16 cellular contexts compared by ENCODE assay signal in genomic region chr7:102934670-102935069, GRCh38. TPM values are rescaled to one million over a fixed set of nuclear protein-coding genes. Genes with fewer than 3 reads are reported as not detected.
DNase-seq lines count a peak whose midpoint lies in the region; ATAC-seq and TF ChIP-seq lines count a peak whose summit lies in the region.
"Had no signal": no experiment of that assay in that cellular context is flagged by ENCODE, and none has a peak within 500 bp of the region (broad histone marks: within the 10 kb centered on the region; RNA-seq: fewer than 3 reads in every experiment).

No MANE protein-coding gene starts in this region.

- POLR2A ChIA-PET in WTC11 (lab: Charles Lee): no interaction called here

- no peak overlapping the region for H3K9ac ChIP-seq in rectal smooth muscle tissue (ENCODE audit: low read length)

- TF ChIP-seq CTCF in WTC11 (IDR thresholded peaks at IDR 0.05) (no peak), fibroblast of villous mesenchyme (IDR thresholded peaks at IDR 0.05; ENCODE audit: insufficient read depth, low read depth, low read length) (no peak)

- no peaks in the 10 kb centered on the region for H3K36me3 ChIP-seq in rectal smooth muscle tissue (ENCODE audit: control insufficient read depth, insufficient read depth, low read length)

- no peaks in the 10 kb centered on the region for H3K27me3 ChIP-seq in rectal smooth muscle tissue (ENCODE audit: control insufficient read depth, insufficient read depth, low read length)

- H3K4me1 Mint-ChIP-seq in WTC11: peaks cover 62% of the 10 kb centered on the region

- H3K36me3 Mint-ChIP-seq in WTC11: no peaks in the 10 kb centered on the region

- DNase-seq in ELF-1 (ENCODE audit: low read depth, low spot score): peak; percentile 30
- DNase-seq in WTC11 (ENCODE audit: low spot score): no peak
- DNase-seq in fibroblast of villous mesenchyme (ENCODE audit: low read depth): no peak
- no peak for DNase-seq in activated naive CD4-positive, alpha-beta T cell treated with Interleukin-2 at 50 U/mL for 16 hours
- DNase-seq in HUDEP-2 (lab: John Stamatoyannopoulos, UW; ENCODE audit: unreplicated experiment in 76 of 76): no peak
- no peak for DNase-seq in H4 (ENCODE audit: low spot score)
- DNase-seq: activated gamma-delta T cell treated with Interleukin-2 at 50 U/mL for 16 hours; Caco-2; GDM1; midbrain; NCI-H1105; NCI-H774; occipital lobe; stimulated activated naive CD4-positive, alpha-beta T cell had no signal

- peaks cover 2% of the 10 kb centered on the region for H3K4me1 ChIP-seq in rectal smooth muscle tissue (ENCODE audit: control insufficient read depth, insufficient read depth, low read length)
- H3K4me1 ChIP-seq: Caco-2 had no signal

- H3K27ac Mint-ChIP-seq in WTC11: peak overlapping the region; percentile 48; the same call in 1 of the 2 replicates

- CTCF ChIA-PET in WTC11 (lab: Charles Lee): no interaction called here

- no peaks in the 10 kb centered on the region for H3K27me3 Mint-ChIP-seq in WTC11 (ENCODE audit: low read depth)

- H3K27ac ChIP-seq in rectal smooth muscle tissue (ENCODE audit: low read depth, low read length): peak overlapping the region; percentile 14

- no peaks in the 10 kb centered on the region for H3K9me3 Mint-ChIP-seq in WTC11

- 0 out of 2 replicates have a peak overlapping the region, but pooled peaks have one; percentile 15 for H3K4me3 Mint-ChIP-seq in WTC11

- ATAC-seq in WTC11: peak; percentile 60
- ATAC-seq in HG03280 (IDR thresholded peaks at IDR 0.05; ENCODE audit: unreplicated experiment): no peak

- H3K4me3 ChIP-seq in fibroblast of villous mesenchyme (ENCODE audit: low read depth, low read length) (peak overlapping the region; percentile 21), rectal smooth muscle tissue (ENCODE audit: low read length) (no peak overlapping the region)

TF ChIP-seq in WTC11, 78 proteins besides CTCF, POLR2A, EP300 and RAD21:
- no peak for TF ChIP-seq E2F5 (CRISPR knock-in tag; IDR thresholded peaks at IDR 0.05)
- TF ChIP-seq ZBTB43 (CRISPR knock-in tag; IDR thresholded peaks at IDR 0.05): no peak
- TF ChIP-seq TEAD1 (CRISPR knock-in tag; IDR thresholded peaks at IDR 0.05): peak; percentile 56; the same call in 1 of the 2 replicates
- TF ChIP-seq ARID4B (CRISPR knock-in tag; IDR thresholded peaks at IDR 0.05; ENCODE audit: borderline replicate concordance): no peak
- TF ChIP-seq CREB1 (CRISPR knock-in tag; IDR thresholded peaks at IDR 0.05): no peak
- TF ChIP-seq, protein P1, sequence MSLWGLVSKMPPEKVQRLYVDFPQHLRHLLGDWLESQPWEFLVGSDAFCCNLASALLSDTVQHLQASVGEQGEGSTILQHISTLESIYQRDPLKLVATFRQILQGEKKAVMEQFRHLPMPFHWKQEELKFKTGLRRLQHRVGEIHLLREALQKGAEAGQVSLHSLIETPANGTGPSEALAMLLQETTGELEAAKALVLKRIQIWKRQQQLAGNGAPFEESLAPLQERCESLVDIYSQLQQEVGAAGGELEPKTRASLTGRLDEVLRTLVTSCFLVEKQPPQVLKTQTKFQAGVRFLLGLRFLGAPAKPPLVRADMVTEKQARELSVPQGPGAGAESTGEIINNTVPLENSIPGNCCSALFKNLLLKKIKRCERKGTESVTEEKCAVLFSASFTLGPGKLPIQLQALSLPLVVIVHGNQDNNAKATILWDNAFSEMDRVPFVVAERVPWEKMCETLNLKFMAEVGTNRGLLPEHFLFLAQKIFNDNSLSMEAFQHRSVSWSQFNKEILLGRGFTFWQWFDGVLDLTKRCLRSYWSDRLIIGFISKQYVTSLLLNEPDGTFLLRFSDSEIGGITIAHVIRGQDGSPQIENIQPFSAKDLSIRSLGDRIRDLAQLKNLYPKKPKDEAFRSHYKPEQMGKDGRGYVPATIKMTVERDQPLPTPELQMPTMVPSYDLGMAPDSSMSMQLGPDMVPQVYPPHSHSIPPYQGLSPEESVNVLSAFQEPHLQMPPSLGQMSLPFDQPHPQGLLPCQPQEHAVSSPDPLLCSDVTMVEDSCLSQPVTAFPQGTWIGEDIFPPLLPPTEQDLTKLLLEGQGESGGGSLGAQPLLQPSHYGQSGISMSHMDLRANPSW (CRISPR knock-in tag; conservative IDR thresholded peaks at IDR 0.05; ENCODE audit: low read depth): no peak

RNA-seq across cellular contexts. Expression of gene LRRC17, which starts 21.9 kb away (rescaled TPM):
- total RNA-seq in WTC11 (2021) (1.4 to 1.8 TPM (median 1.6 TPM) in 3 replicates), fibroblast of villous mesenchyme (39.9 and 70.0 TPM in 2 replicates)
- total RNA-seq in H4 (2014; rRNA removed; shearing (Covaris generic)): 20.2 and 20.8 TPM in 2 replicates
